Comparison of ENCODE assay signal across 9 cellular contexts in the genomic region with DNA sequence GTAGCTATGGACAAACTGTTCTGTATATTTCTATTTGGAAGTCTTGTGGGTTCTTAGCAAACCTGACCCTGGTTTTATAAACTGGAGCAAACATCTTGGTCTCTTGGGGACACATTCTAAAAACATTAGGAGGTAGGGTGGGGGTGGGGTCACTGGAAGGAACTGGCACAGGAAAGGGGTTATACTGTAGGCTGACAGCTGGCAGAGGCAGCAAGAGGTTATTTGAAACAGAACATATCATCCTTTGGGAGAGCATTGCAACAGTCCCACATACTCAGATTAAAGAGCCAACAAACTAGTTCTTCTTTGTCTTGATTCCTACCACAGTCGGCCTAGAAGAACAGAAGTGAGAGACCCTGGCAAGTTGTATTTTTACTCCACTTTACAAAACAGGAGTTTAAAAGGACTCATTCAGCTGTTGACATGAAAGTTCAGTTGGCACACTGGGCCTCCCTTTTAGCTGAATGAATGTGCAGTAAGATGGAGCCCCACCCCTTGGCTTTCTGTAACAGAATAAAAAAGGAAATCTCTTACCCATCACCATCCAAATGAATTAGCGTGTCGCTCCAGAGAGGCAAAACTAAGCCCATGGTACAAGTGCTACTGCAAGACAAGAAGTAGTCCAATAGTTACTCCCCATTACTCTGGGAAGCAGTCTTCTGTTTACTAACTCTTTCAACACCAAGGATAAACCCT. TPM values are rescaled to one million over a fixed set of nuclear protein-coding genes. Genes with fewer than 3 reads are reported as not detected.
DNase-seq lines count a peak whose midpoint lies in the region; ATAC-seq and TF ChIP-seq lines count a peak whose summit lies in the region.
"Had no signal": no experiment of that assay in that cellular context is flagged by ENCODE, and none has a peak within 500 bp of the region (broad histone marks: within the 10 kb centered on the region; RNA-seq: fewer than 3 reads in every experiment).

No MANE protein-coding gene starts in this region.

- TF ChIP-seq EP300 in stomach (IDR thresholded peaks at IDR 0.05): no peak

- peak overlapping the region; percentile 52 to 65 for H3K27ac Mint-ChIP-seq in activated naive CD4-positive, alpha-beta T cell treated with anti-CD3 and anti-CD28 coated beads, Interleukin-2, amount 50 U/mL, for 72 hours

- no peaks in the 10 kb centered on the region for H3K27me3 ChIP-seq in right cardiac atrium (ENCODE audit: control insufficient read depth, insufficient read depth)
- H3K27me3 ChIP-seq in stomach: no peaks in the 10 kb centered on the region
- H3K27me3 ChIP-seq: right lobe of liver had no signal

- TF ChIP-seq POLR2A in stomach (IDR thresholded peaks at IDR 0.05): no peak

- H3K4me3 ChIP-seq in right cardiac atrium (ENCODE audit: low read length): no peak overlapping the region
- H3K4me3 ChIP-seq in stomach: no peak overlapping the region
- H3K4me3 ChIP-seq: right lobe of liver had no signal

- peak; percentile 24 for DNase-seq in GM03348 (ENCODE audit: low spot score)
- no peak for DNase-seq in activated naive CD4-positive, alpha-beta T cell treated with anti-CD3 and anti-CD28 coated beads, Interleukin-2, amount 50 U/mL, for 72 hours (ENCODE audit: low spot score in 2 of 2)
- peak; percentile 56 to 80 (median 60) for DNase-seq in right cardiac atrium
- DNase-seq in stomach: no peak
- no peak for DNase-seq in NOMO-1 (lab: John Stamatoyannopoulos, UW; ENCODE audit: unreplicated experiment in 2 of 2)
- no peak for DNase-seq in stimulated activated CD4-positive, alpha-beta T cell treated with anti-CD3 and anti-CD28 coated beads, Interleukin-15, amount 100 ng/mL, for 24 hours
- DNase-seq in activated CD4-positive, alpha-beta T cell treated with anti-CD3 and anti-CD28 coated beads, Interleukin-2, amount 50 U/mL, for 4 hours: no peak
- DNase-seq: right lobe of liver had no signal

- intact Hi-C loops in right cardiac atrium (cut with DNase I): no loop called here
- intact Hi-C loops in stomach (cut with DNase I; ENCODE audit: low total_unique reads): no loop called here

- no peaks in the 10 kb centered on the region for H3K4me1 ChIP-seq in right cardiac atrium (ENCODE audit: control insufficient read depth, insufficient read depth, low read length)
- peaks cover 0 to 30% (median 6%) of the 10 kb centered on the region in 4 donors for H3K4me1 ChIP-seq in stomach
- H3K4me1 ChIP-seq: right lobe of liver had no signal

- H3K36me3 ChIP-seq in stomach: peaks cover 0 to 54% (median 34%) of the 10 kb centered on the region in 4 donors
- H3K36me3 ChIP-seq: right lobe of liver had no signal

- 31% methylated on average over 3 of the region's 3 CpGs for WGBS in right cardiac atrium
- 66 to 87% (median 80%) methylated on average over 3 of the region's 3 CpGs for WGBS in stomach, 5 donors

- H3K27ac ChIP-seq in right cardiac atrium (ENCODE audit: low read length) (peak overlapping the region; percentile 87), stomach (peak overlapping the region in 4 of 5 donors; percentile 34 to 61 (median 48))
- H3K27ac ChIP-seq: right lobe of liver had no signal

- no peaks in the 10 kb centered on the region for H3K9me3 ChIP-seq in right cardiac atrium (ENCODE audit: control insufficient read depth, low read length)
- no peaks in the 10 kb centered on the region for H3K9me3 ChIP-seq in stomach
- H3K9me3 ChIP-seq: right lobe of liver had no signal

- peaks cover 0 to 11% of the 10 kb centered on the region in 2 donors for H3K36me3 Mint-ChIP-seq in activated naive CD4-positive, alpha-beta T cell treated with anti-CD3 and anti-CD28 coated beads, Interleukin-2, amount 50 U/mL, for 72 hours

- TF ChIP-seq CTCF in stomach (IDR thresholded peaks at IDR 0.05): no peak

- peak in 1 of 2 donors; percentile 48 for ATAC-seq in activated naive CD4-positive, alpha-beta T cell treated with anti-CD3 and anti-CD28 coated beads, Interleukin-2, amount 50 U/mL, for 72 hours
- ATAC-seq in right cardiac atrium (peak; percentile 90 to 93), HG02885 (IDR thresholded peaks at IDR 0.05; ENCODE audit: poor library complexity, unreplicated experiment) (no peak)

- H3K9me3 Mint-ChIP-seq in activated naive CD4-positive, alpha-beta T cell treated with anti-CD3 and anti-CD28 coated beads, Interleukin-2, amount 50 U/mL, for 72 hours: no peaks in the 10 kb centered on the region

RNA-seq across cellular contexts. Expression of a gene that starts 54.6 kb away (rescaled TPM):
- total RNA-seq in activated naive CD4-positive, alpha-beta T cell treated with anti-CD3 and anti-CD28 coated beads, Interleukin-2, amount 50 U/mL, for 72 hours: 10 to 100 TPM; 17.3 to 47.3 TPM
- total RNA-seq in right cardiac atrium (100 to 1,000 TPM in 3 of 4 donors, 10 to 100 TPM in 1; 93.5 to 148 (median 113) TPM), stomach (10 to 100 TPM in 4 of 5 donors, 1 to 10 TPM in 1; 6.4 to 53.1 (median 20.6) TPM)
- polyA plus RNA-seq in right cardiac atrium (98.5 TPM), stomach (10 to 100 TPM in 1 of 3 donors, 1 to 10 TPM in 2; 1.1 to 17.5 (median 1.4) TPM)

Comparison
In these comparisons a context has a peak if more than half of its experiments do, and no peak if none do; other contexts are left out.
1. DNase-seq: peak in GM03348 (single experiment) and right cardiac atrium (3 of 3); none in activated naive CD4-positive, alpha-beta T cell treated with anti-CD3 and anti-CD28 coated beads, Interleukin-2, amount 50 U/mL, for 72 hours (0 of 2), stomach (single experiment), NOMO-1 (0 of 2), stimulated activated CD4-positive, alpha-beta T cell treated with anti-CD3 and anti-CD28 coated beads, Interleukin-15, amount 100 ng/mL, for 24 hours (single experiment) and activated CD4-positive, alpha-beta T cell treated with anti-CD3 and anti-CD28 coated beads, Interleukin-2, amount 50 U/mL, for 4 hours (0 of 2).